In genomic region chr10:22665329-22665728, GRCh38 we compare ENCODE assay signal across 17 cellular contexts.
"Had no signal": no experiment of that assay in that cellular context is flagged by ENCODE, and none has a peak within 500 bp of the region (broad histone marks: within the 10 kb centered on the region; RNA-seq: fewer than 3 reads in every experiment).

No MANE protein-coding gene starts in this region.

- H3K9me3 Mint-ChIP-seq: activated B cell treated with CpG ODN at 0.5 μM for 24 hours; activated T-helper 2 cell treated with anti-CD3 and anti-CD28 coated beads, Interferon-gamma antibody, Interleukin-2, Interleukin-4, amounts not matched to agents 10 μg/mL and 5 μg/mL and 100 μg/mL, durations not matched to agents 14 hours and 24 hours and 36 hours; nephron; stimulated activated naive B cell treated with anti-CD40 and anti-IgM and Interleukin-4, amounts not matched to agents 10 μg/mL and 1 μg/mL and 100 μg/mL, for 72 hours had no signal

- FAIRE-seq: astrocyte, endothelial cell of umbilical vein, TTC549 had no signal

- H3K4me3 ChIP-seq: psoas muscle had no signal

- ATAC-seq: foreskin keratinocyte; psoas muscle; sciatic nerve; stimulated activated naive B cell treated with anti-CD40 and anti-IgM and Interleukin-4, amounts not matched to agents 10 μg/mL and 1 μg/mL and 100 μg/mL, for 72 hours had no signal

- DNase-seq: activated B cell treated with CpG ODN at 0.5 μM for 24 hours; activated CD8-positive, alpha-beta memory T cell treated with anti-CD3 and anti-CD28 coated beads, Interleukin-2, amount 50 U/mL, for 4 hours; foreskin keratinocyte; head of caudate nucleus; mammary epithelial cell; occipital lobe; psoas muscle; SK-N-SH; spleen; stimulated activated CD4-positive, alpha-beta T cell treated with anti-CD3 and anti-CD28 coated beads, Interleukin-1b, Interleukin-23, amount 100 ng/mL, for 48 hours; stimulated activated naive B cell treated with anti-CD40 and anti-IgM and Interleukin-4, amounts not matched to agents 10 μg/mL and 1 μg/mL and 100 μg/mL, for 72 hours had no signal

- H3K27me3 ChIP-seq: foreskin keratinocyte, spleen had no signal

- H3K27ac Mint-ChIP-seq: activated B cell treated with CpG ODN at 0.5 μM for 24 hours; nephron; stimulated activated naive B cell treated with anti-CD40 and anti-IgM and Interleukin-4, amounts not matched to agents 10 μg/mL and 1 μg/mL and 100 μg/mL, for 72 hours had no signal

- H3K9me3 ChIP-seq: psoas muscle, SK-N-SH, spleen had no signal

- H3K27ac ChIP-seq: foreskin keratinocyte, psoas muscle had no signal

- H3K9ac ChIP-seq: SK-N-SH had no signal

- H3K4me1 ChIP-seq: foreskin keratinocyte, psoas muscle had no signal

- H3K36me3 ChIP-seq: spleen had no signal

- H3K4me3 Mint-ChIP-seq: activated B cell treated with CpG ODN at 0.5 μM for 24 hours; nephron; stimulated activated naive B cell treated with anti-CD40 and anti-IgM and Interleukin-4, amounts not matched to agents 10 μg/mL and 1 μg/mL and 100 μg/mL, for 72 hours had no signal

- H3K27me3 Mint-ChIP-seq: activated B cell treated with CpG ODN at 0.5 μM for 24 hours; stimulated activated naive B cell treated with anti-CD40 and anti-IgM and Interleukin-4, amounts not matched to agents 10 μg/mL and 1 μg/mL and 100 μg/mL, for 72 hours had no signal
